ENCODE assay signal across 23 cellular contexts in genomic region chr10:46245381-46245900, GRCh38. TPM values are rescaled to one million over a fixed set of nuclear protein-coding genes. Genes with fewer than 3 reads are reported as not detected.
A peak's percentile ranks its signal among the peaks of the same experiment; 100 is the strongest.
DNase-seq lines count a peak whose midpoint lies in the region; ATAC-seq and TF ChIP-seq lines count a peak whose summit lies in the region.
"Had no signal": no experiment of that assay in that cellular context is flagged by ENCODE, and none has a peak within 500 bp of the region (broad histone marks: within the 10 kb centered on the region; RNA-seq: fewer than 3 reads in every experiment).

No MANE protein-coding gene starts in this region.

- peak in 2 of 3 experiments; percentile 17 to 32 for DNase-seq in NCI-H1417 (lab: John Stamatoyannopoulos, UW)
- no peak for DNase-seq in NCI-H1417 treated with DMSO at 0.1 percent for 48 hours (lab: John Stamatoyannopoulos, UW)
- peak; percentile 49 for DNase-seq in cardiac septum (ENCODE audit: low spot score)
- no peak for DNase-seq in left cardiac atrium
- DNase-seq in left kidney (ENCODE audit: low read depth, low spot score): peak; percentile 65
- DNase-seq in testis: peak; percentile 6
- DNase-seq in A673 (ENCODE audit: low spot score): no peak
- DNase-seq in DMS53 treated with DMSO at 0.1 percent for 48 hours (lab: John Stamatoyannopoulos, UW; ENCODE audit: unreplicated experiment): no peak
- DNase-seq: AML-193, C1 segment of cervical spinal cord, GM23248, HCEC 1CT, KG1, NCI-H1092 treated with DMSO at 0.1 percent for 48 hours, NCI-H2081, NCI-H2171, NCI-H345, NCI-H526 had no signal

- no peak for TF ChIP-seq POLR2A in testis (IDR thresholded peaks at IDR 0.05)

- H3K9me3 ChIP-seq in testis: no peaks in the 10 kb centered on the region
- H3K9me3 ChIP-seq in A673 (ENCODE audit: low read depth, low read length, poor library complexity, severe bottlenecking): no peaks in the 10 kb centered on the region
- H3K9me3 ChIP-seq: SJSA1 had no signal

- H3K4me1 ChIP-seq in testis: no peaks in the 10 kb centered on the region
- no peaks in the 10 kb centered on the region for H3K4me1 ChIP-seq in A673 (ENCODE audit: insufficient read depth, low read length, poor library complexity, severe bottlenecking)
- H3K4me1 ChIP-seq: SJSA1 had no signal

- intact Hi-C loops in cardiac septum (cut with DNase I): no loop called here
- intact Hi-C loops in left cardiac atrium (cut with DNase I): no loop called here
- intact Hi-C loops in testis (cut with DNase I; ENCODE audit: low total_unique reads): no loop called here
- intact Hi-C loops in A673 (cut with micrococcal nuclease; ENCODE audit: unreplicated experiment): no loop called here

- no peak overlapping the region for H3K27ac ChIP-seq in testis
- no peak overlapping the region for H3K27ac ChIP-seq in A673 (ENCODE audit: low read depth, low read length, poor library complexity, severe bottlenecking)
- H3K27ac ChIP-seq: 22Rv1, GM23248, SJSA1 had no signal

- H3K4me3 ChIP-seq in testis (no peak overlapping the region), A673 (ENCODE audit: low read depth, low read length, poor library complexity, severe bottlenecking) (no peak overlapping the region)
- H3K4me3 ChIP-seq: GM23248, SJSA1 had no signal

- CTCF ChIA-PET in A673 (lab: Charles Lee): no interaction called here

- BruUV-seq in A673 (replicated peaks; lab: Mats Ljungman, UMichigan): no TSS peak

- ATAC-seq in left cardiac atrium: no peak
- ATAC-seq: CD8-positive, alpha-beta T cell; Right ventricle myocardium inferior had no signal

- POLR2A ChIA-PET in A673 (lab: Charles Lee; ENCODE audit: low non-redundant PET): no interaction called here

- TF ChIP-seq CTCF in testis (IDR thresholded peaks at IDR 0.05): no peak
- no peak for TF ChIP-seq CTCF in A673 (conservative IDR thresholded peaks at IDR 0.05; ENCODE audit: low read depth, low read length)

- no peaks in the 10 kb centered on the region for H3K36me3 ChIP-seq in testis (ENCODE audit: low read depth, missing control alignments)
- no peaks in the 10 kb centered on the region for H3K36me3 ChIP-seq in A673 (ENCODE audit: insufficient read depth, low read length, poor library complexity, severe bottlenecking)
- H3K36me3 ChIP-seq: SJSA1 had no signal

- WGBS in testis, 2 donors: 85 to 88% methylated on average over 5 to 9 of the region's 9 CpGs

- H3K27me3 ChIP-seq in testis (no peaks in the 10 kb centered on the region), A673 (replicated peaks; ENCODE audit: insufficient read depth, low read depth, low read length, poor library complexity) (peaks cover 4% of the 10 kb centered on the region)
- H3K27me3 ChIP-seq: SJSA1 had no signal

RNA-seq across cellular contexts. Expression of gene ANTXRL, which starts 41.4 kb away (rescaled TPM):
- total RNA-seq in cardiac septum: not detected
- not detected for total RNA-seq in left cardiac atrium
- 10 to 100 TPM; 10.7 to 26.5 TPM for total RNA-seq in testis
- 23.7 TPM for polyA plus RNA-seq in testis (ENCODE audit: insufficient read depth, low read depth, low replicate concordance)
- not detected in 2 replicates for total RNA-seq in A673 (2021)
- total RNA-seq: CD8-positive, alpha-beta T cell; Daoy; GM23248; Right ventricle myocardium inferior; SJSA1 had no signal
- polyA plus RNA-seq: GM23248 had no signal

Comparison
In these comparisons a context has a peak if more than half of its experiments do, and no peak if none do; other contexts are left out.
1. DNase-seq: peak in NCI-H1417 (2 of 3), cardiac septum (single experiment), left kidney (single experiment) and testis (single experiment); none in NCI-H1417 treated with DMSO at 0.1 percent for 48 hours (single experiment), left cardiac atrium (single experiment), A673 (single experiment) and DMS53 treated with DMSO at 0.1 percent for 48 hours (single experiment).
2. RNA of gene ANTXRL, which starts 41.4 kb away (total RNA-seq): 10.7 to 26.5 TPM in testis; not detected in left cardiac atrium, not detected in cardiac septum (single experiment) and not detected in A673; every median in the first group is over 10 times any median in the second.